ENCODE assay signal across 19 cellular contexts in genomic region chr3:171752329-171752728, GRCh38. TPM values are rescaled to one million over a fixed set of nuclear protein-coding genes. Genes with fewer than 3 reads are reported as not detected.
DNase-seq lines count a peak whose midpoint lies in the region; ATAC-seq and TF ChIP-seq lines count a peak whose summit lies in the region.
"Had no signal": no experiment of that assay in that cellular context is flagged by ENCODE, and none has a peak within 500 bp of the region (broad histone marks: within the 10 kb centered on the region; RNA-seq: fewer than 3 reads in every experiment).

No MANE protein-coding gene starts in this region.

- intact Hi-C loops in left ventricle myocardium inferior (cut with micrococcal nuclease) (no loop called here), left cardiac atrium (cut with DNase I) (no loop called here), esophagus muscularis mucosa (cut with DNase I) (no loop called here)

- no peaks in the 10 kb centered on the region for H3K9me3 ChIP-seq in left ventricle myocardium inferior (replicated peaks)
- no peaks in the 10 kb centered on the region for H3K9me3 ChIP-seq in esophagus (ENCODE audit: control insufficient read depth in 2 of 2, insufficient read depth in 1 of 2, low read depth in 1 of 2, low read length in 1 of 2)
- H3K9me3 ChIP-seq in esophagus muscularis mucosa, result no peaks in the 10 kb centered on the region
- H3K9me3 ChIP-seq: BLaER1 treated with 17β-estradiol and CSF1 and Interleukin-3, amounts not matched to agents 10 nM and 100 nM; Peyer's patch had no signal

- H3K4me3 ChIP-seq in left ventricle myocardium inferior (no peak overlapping the region), esophagus (ENCODE audit: low read depth in 1 of 2, low read length in 2 of 2) (no peak overlapping the region), esophagus muscularis mucosa (no peak overlapping the region)
- H3K4me3 ChIP-seq: BLaER1 treated with 17β-estradiol and CSF1 and Interleukin-3, amounts not matched to agents 10 nM and 100 nM; Peyer's patch; SK-N-MC had no signal

- TF ChIP-seq EP300 in esophagus muscularis mucosa (IDR thresholded peaks at IDR 0.05), result no peak

- H3K27me3 ChIP-seq in left ventricle myocardium inferior (ENCODE audit: low read depth) (no peaks in the 10 kb centered on the region), esophagus (ENCODE audit: control insufficient read depth in 1 of 2, insufficient read depth in 2 of 2, low read length in 2 of 2) (no peaks in the 10 kb centered on the region), esophagus muscularis mucosa (no peaks in the 10 kb centered on the region)
- H3K27me3 ChIP-seq: BLaER1 treated with 17β-estradiol and CSF1 and Interleukin-3, amounts not matched to agents 10 nM and 100 nM; Peyer's patch had no signal

- no peaks in the 10 kb centered on the region for H3K36me3 ChIP-seq in left ventricle myocardium inferior
- H3K36me3 ChIP-seq in esophagus (ENCODE audit: control insufficient read depth in 2 of 2, insufficient read depth in 2 of 2, low read length in 1 of 2), result no peaks in the 10 kb centered on the region
- no peaks in the 10 kb centered on the region for H3K36me3 ChIP-seq in esophagus muscularis mucosa
- H3K36me3 ChIP-seq: BLaER1 treated with 17β-estradiol and CSF1 and Interleukin-3, amounts not matched to agents 10 nM and 100 nM; Peyer's patch had no signal

- 69 to 84% methylated on average over 2 of the region's 2 CpGs for WGBS in esophagus, 2 donors
- WGBS in esophagus muscularis mucosa, result 81% methylated on average over 2 of the region's 2 CpGs

- TF ChIP-seq POLR2A in esophagus muscularis mucosa (IDR thresholded peaks at IDR 0.05; ENCODE audit: low read depth), result no peak

- peak overlapping the region; percentile 77 for H3K27ac ChIP-seq in left ventricle myocardium inferior (replicated peaks)
- peak overlapping the region; percentile 59 to 86 for H3K27ac ChIP-seq in esophagus (ENCODE audit: low read depth in 2 of 2, low read length in 1 of 2)
- H3K27ac ChIP-seq in esophagus muscularis mucosa (replicated peaks in 1 of 4), result no peak overlapping the region
- H3K27ac ChIP-seq: BLaER1 treated with 17β-estradiol and CSF1 and Interleukin-3, amounts not matched to agents 10 nM and 100 nM; KMS-11; SK-N-MC had no signal

- no peak for TF ChIP-seq CTCF in left ventricle myocardium inferior (IDR thresholded peaks at IDR 0.05; ENCODE audit: borderline replicate concordance)
- TF ChIP-seq CTCF in esophagus muscularis mucosa (IDR thresholded peaks at IDR 0.05), result no peak

- DNase-seq in left ventricle myocardium inferior, result no peak
- DNase-seq in left cardiac atrium, result no peak
- DNase-seq in NCI-H2171 treated with DMSO at 0.1 percent for 48 hours (lab: John Stamatoyannopoulos, UW), result no peak
- no peak for DNase-seq in kidney glomerular epithelial cell (lab: John Stamatoyannopoulos, UW)
- no peak for DNase-seq in esophagus muscularis mucosa (ENCODE audit: extremely low spot score)
- DNase-seq: CD8-positive, alpha-beta memory T cell; DMS79; NCI-H1048; NCI-H146; NCI-H2227 treated with DMSO at 0.1 percent for 48 hours; Right ventricle myocardium superior had no signal

- no peak for ATAC-seq in left cardiac atrium
- peak; percentile 40 for ATAC-seq in HG03432 (IDR thresholded peaks at IDR 0.05; ENCODE audit: unreplicated experiment)
- no peak for ATAC-seq in HG02981 (IDR thresholded peaks at IDR 0.05; ENCODE audit: unreplicated experiment)

- H3K4me1 ChIP-seq in left ventricle myocardium inferior (peaks cover 98% of the 10 kb centered on the region), esophagus (ENCODE audit: control insufficient read depth in 2 of 2, insufficient read depth in 2 of 2, low read length in 1 of 2) (peaks cover 0 to 9% of the 10 kb centered on the region in 2 donors), esophagus muscularis mucosa (peaks cover 18 to 36% (median 27%) of the 10 kb centered on the region in 4 donors)

RNA-seq across cellular contexts. Expression of gene PLD1, which starts 58.0 kb away (rescaled TPM):
- 59.5 TPM for total RNA-seq in left ventricle myocardium inferior
- 10 to 100 TPM; 57.1 to 67.8 TPM for total RNA-seq in left cardiac atrium
- polyA plus RNA-seq in esophagus, result 10 to 100 TPM; 26.0 to 31.9 TPM
- 10 to 100 TPM; 12.4 to 21.1 (median 18.5) TPM for total RNA-seq in esophagus muscularis mucosa
- total RNA-seq: G401 had no signal

Comparison
In these comparisons a context has a peak if more than half of its experiments do, and no peak if none do; other contexts are left out.
1. H3K27ac ChIP-seq: peak in left ventricle myocardium inferior (single experiment) and esophagus (2 of 2); none in esophagus muscularis mucosa (0 of 4).